In the genomic region with DNA sequence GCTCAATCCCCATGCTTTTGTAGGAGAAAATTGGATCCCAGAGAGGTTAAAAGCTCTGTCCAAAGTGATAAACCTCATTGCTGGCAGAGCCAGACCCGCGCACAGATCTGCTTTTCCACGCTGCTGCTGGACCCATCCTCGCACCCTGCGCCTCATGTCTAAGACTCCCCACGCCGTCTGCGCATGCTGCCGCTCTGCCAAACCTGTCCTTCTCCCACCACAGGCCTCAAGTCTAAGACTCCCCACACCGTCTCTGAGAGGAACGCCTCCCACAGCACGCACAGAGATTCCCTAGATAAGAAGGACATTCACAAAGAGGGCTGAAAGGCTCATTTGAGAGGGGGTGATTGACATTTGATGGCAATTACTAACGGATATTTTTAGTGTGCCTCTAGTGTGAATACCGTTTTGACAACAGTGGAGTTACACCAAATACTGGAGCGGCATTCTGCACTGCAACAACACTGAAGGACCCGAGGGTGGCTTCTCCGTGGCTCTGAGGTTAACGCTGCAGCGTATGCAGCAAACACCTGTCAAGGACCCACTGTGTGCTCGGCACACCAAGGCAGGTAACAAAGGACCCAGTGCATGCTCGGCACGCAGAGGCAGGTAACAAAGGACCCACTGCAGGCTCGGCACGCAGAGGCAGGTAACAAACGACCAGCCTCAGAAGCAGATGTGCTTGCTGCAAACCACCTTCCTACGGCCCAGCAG, we compare ENCODE assay signal across 9 cellular contexts.
DNase-seq lines count a peak whose midpoint lies in the region; ATAC-seq and TF ChIP-seq lines count a peak whose summit lies in the region.
"Had no signal": no experiment of that assay in that cellular context is flagged by ENCODE, and none has a peak within 500 bp of the region (broad histone marks: within the 10 kb centered on the region; RNA-seq: fewer than 3 reads in every experiment).

No MANE protein-coding gene starts in this region.

- H3K27ac ChIP-seq in HUES64 (ENCODE audit: low read depth, low read length) (no peak overlapping the region), duodenal mucosa (ENCODE audit: low read depth, low read length) (no peak overlapping the region)

- H3K9ac ChIP-seq in HUES64 (ENCODE audit: low read depth, low read length) (no peak overlapping the region), duodenal mucosa (ENCODE audit: low read depth in 1 of 2, low read length in 2 of 2) (peak overlapping the region; percentile 51 to 68)

- peaks cover 62% of the 10 kb centered on the region for H3K4me1 Mint-ChIP-seq in nephron progenitor cell

- H3K4me3 ChIP-seq in BE2C (ENCODE audit: low read depth, low read length) = peak overlapping the region; percentile 71
- peak overlapping the region; percentile 7; the same call in 1 of the 2 replicates for H3K4me3 ChIP-seq in HUES64 (ENCODE audit: low read length)
- H3K4me3 ChIP-seq in duodenal mucosa (ENCODE audit: low read depth in 1 of 2, low read length in 2 of 2) = peak overlapping the region; percentile 86 to 91

- WGBS in HUES64 = 89% methylated on average over 26 of the region's 26 CpGs

- H3K9me3 ChIP-seq in BE2C (no peaks in the 10 kb centered on the region), HUES64 (ENCODE audit: insufficient read depth, low read depth, low read length) (peaks cover 87% of the 10 kb centered on the region), duodenal mucosa (ENCODE audit: control insufficient read depth in 1 of 2, low read length in 2 of 2) (no peaks in the 10 kb centered on the region)

- no peaks in the 10 kb centered on the region for H3K36me3 ChIP-seq in BE2C
- no peaks in the 10 kb centered on the region for H3K36me3 ChIP-seq in HUES64 (ENCODE audit: insufficient read depth, low read length)
- no peaks in the 10 kb centered on the region for H3K36me3 ChIP-seq in duodenal mucosa (ENCODE audit: control insufficient read depth in 1 of 2, insufficient read depth in 2 of 2, low read length in 2 of 2)

- peaks cover 8% of the 10 kb centered on the region for H3K36me3 Mint-ChIP-seq in nephron progenitor cell (ENCODE audit: low read depth)

- TF ChIP-seq CTCF in BE2C (IDR thresholded peaks at IDR 0.05; ENCODE audit: low read depth, low read length) = no peak
- no peak for TF ChIP-seq CTCF in nephron progenitor cell (IDR thresholded peaks at IDR 0.05)

- H3K4me1 ChIP-seq in BE2C (no peaks in the 10 kb centered on the region), HUES64 (ENCODE audit: insufficient read depth, low read length) (no peaks in the 10 kb centered on the region), duodenal mucosa (ENCODE audit: control insufficient read depth in 1 of 2, insufficient read depth in 2 of 2, low read length in 2 of 2) (peaks cover 6% of the 10 kb centered on the region in 2 donors)

- peak overlapping the region; percentile 88 for H3K4me3 Mint-ChIP-seq in nephron progenitor cell

- peaks cover 9% of the 10 kb centered on the region for H3K27me3 Mint-ChIP-seq in nephron progenitor cell (ENCODE audit: low read depth, poor library complexity)

- no peak for ATAC-seq in HG03095 (IDR thresholded peaks at IDR 0.05; ENCODE audit: unreplicated experiment)
- no peak for ATAC-seq in GM18909 (IDR thresholded peaks at IDR 0.05; ENCODE audit: poor library complexity, unreplicated experiment)

- H3K27ac Mint-ChIP-seq in nephron progenitor cell = no peak overlapping the region

- DNase-seq in BE2C (no peak), nephron progenitor cell (no peak), NCI-H2171 treated with DMSO at 0.1 percent for 48 hours (lab: John Stamatoyannopoulos, UW) (no peak)
- DNase-seq in activated CD4-positive, alpha-beta T cell treated with anti-CD3 and anti-CD28 coated beads for 48 hours = no peak
- DNase-seq: NCI-H446 had no signal

- H3K27me3 ChIP-seq in BE2C (no peaks in the 10 kb centered on the region), HUES64 (ENCODE audit: insufficient read depth, low read length) (no peaks in the 10 kb centered on the region), duodenal mucosa (ENCODE audit: control insufficient read depth in 1 of 2, insufficient read depth in 2 of 2, low read length in 2 of 2) (no peaks in the 10 kb centered on the region)

- H3K9me3 Mint-ChIP-seq in nephron progenitor cell = peaks cover 10% of the 10 kb centered on the region

Comparison
In these comparisons a context has a peak if more than half of its experiments do, and no peak if none do; other contexts are left out.
1. H3K4me3 ChIP-seq: peak in every context shown above with its lines; median percentile 88 in duodenal mucosa; 71 in BE2C; 7 in HUES64.